In the genomic region with DNA sequence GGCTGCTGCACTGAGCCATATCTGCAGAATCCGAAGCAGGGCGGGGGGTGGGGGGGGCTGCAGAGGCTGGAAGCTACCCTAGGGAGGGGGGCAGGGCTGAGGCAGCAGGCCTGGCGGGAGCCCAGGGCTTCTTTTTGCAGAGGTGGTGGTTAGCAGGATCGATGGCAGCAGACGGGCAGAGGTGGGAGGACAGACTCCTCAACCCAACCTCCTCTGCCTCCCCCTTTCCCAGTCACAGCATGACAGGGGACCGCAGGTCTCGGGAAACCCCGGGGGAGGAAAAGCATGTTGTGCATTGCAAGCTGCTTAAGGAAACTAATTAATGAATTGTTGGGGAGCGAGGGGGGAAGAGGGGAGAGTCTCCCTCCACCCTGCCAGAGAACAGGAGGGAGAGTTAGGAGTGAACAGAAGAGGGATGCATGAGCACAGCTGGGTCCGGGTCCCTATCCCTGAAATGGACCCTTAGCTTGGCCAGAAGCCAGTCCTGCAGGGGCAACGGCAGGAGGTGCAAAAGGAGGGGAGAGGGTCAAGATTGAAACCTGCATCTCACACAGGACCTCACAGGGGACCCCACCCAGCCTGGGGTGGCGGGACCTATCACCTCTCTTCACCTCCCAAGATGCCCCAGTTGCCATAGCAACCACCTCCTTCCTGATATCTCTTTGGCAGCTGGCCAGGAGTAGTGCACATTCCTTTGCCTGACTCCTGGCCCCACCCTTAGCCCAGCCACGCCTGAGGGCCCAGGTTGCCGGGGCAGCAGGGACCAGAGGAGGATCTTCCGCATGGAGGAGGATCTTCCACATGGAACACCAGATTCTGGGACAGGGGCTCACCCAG, we compare ENCODE assay signal across 1 cellular context.
TF ChIP-seq lines count a peak whose summit lies in the region.

No MANE protein-coding gene starts in this region.

TF ChIP-seq in HEK293, 187 proteins besides CTCF, POLR2A, EP300 and RAD21 (continued from another document):
- TF ChIP-seq, protein P1, sequence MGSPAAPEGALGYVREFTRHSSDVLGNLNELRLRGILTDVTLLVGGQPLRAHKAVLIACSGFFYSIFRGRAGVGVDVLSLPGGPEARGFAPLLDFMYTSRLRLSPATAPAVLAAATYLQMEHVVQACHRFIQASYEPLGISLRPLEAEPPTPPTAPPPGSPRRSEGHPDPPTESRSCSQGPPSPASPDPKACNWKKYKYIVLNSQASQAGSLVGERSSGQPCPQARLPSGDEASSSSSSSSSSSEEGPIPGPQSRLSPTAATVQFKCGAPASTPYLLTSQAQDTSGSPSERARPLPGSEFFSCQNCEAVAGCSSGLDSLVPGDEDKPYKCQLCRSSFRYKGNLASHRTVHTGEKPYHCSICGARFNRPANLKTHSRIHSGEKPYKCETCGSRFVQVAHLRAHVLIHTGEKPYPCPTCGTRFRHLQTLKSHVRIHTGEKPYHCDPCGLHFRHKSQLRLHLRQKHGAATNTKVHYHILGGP (tag by site-specific recombination; IDR thresholded peaks at IDR 0.05): peak; percentile 51; the same call in 1 of the 2 replicates
- TF ChIP-seq ZNF514 (tag by site-specific recombination; IDR thresholded peaks at IDR 0.05): no peak
- no peak for TF ChIP-seq ZNF621 (tag by site-specific recombination; IDR thresholded peaks at IDR 0.05)
- no peak for TF ChIP-seq ZNF184 (tag by site-specific recombination; IDR thresholded peaks at IDR 0.05)
- TF ChIP-seq ZBTB48 (tag by site-specific recombination; IDR thresholded peaks at IDR 0.05): peak; percentile 94
- no peak for TF ChIP-seq ZSCAN5A (tag by site-specific recombination; IDR thresholded peaks at IDR 0.05)
- TF ChIP-seq ZBTB6 (tag by site-specific recombination; IDR thresholded peaks at IDR 0.05): no peak
- peak; percentile 23; the same call in 1 of the 2 replicates for TF ChIP-seq ZNF223 (tag by site-specific recombination; IDR thresholded peaks at IDR 0.05)
- TF ChIP-seq, protein P2, sequence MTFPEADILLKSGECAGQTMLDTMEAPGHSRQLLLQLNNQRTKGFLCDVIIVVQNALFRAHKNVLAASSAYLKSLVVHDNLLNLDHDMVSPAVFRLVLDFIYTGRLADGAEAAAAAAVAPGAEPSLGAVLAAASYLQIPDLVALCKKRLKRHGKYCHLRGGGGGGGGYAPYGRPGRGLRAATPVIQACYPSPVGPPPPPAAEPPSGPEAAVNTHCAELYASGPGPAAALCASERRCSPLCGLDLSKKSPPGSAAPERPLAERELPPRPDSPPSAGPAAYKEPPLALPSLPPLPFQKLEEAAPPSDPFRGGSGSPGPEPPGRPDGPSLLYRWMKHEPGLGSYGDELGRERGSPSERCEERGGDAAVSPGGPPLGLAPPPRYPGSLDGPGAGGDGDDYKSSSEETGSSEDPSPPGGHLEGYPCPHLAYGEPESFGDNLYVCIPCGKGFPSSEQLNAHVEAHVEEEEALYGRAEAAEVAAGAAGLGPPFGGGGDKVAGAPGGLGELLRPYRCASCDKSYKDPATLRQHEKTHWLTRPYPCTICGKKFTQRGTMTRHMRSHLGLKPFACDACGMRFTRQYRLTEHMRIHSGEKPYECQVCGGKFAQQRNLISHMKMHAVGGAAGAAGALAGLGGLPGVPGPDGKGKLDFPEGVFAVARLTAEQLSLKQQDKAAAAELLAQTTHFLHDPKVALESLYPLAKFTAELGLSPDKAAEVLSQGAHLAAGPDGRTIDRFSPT (tag by site-specific recombination; IDR thresholded peaks at IDR 0.05): peak; percentile 65
- TF ChIP-seq, protein P3, sequence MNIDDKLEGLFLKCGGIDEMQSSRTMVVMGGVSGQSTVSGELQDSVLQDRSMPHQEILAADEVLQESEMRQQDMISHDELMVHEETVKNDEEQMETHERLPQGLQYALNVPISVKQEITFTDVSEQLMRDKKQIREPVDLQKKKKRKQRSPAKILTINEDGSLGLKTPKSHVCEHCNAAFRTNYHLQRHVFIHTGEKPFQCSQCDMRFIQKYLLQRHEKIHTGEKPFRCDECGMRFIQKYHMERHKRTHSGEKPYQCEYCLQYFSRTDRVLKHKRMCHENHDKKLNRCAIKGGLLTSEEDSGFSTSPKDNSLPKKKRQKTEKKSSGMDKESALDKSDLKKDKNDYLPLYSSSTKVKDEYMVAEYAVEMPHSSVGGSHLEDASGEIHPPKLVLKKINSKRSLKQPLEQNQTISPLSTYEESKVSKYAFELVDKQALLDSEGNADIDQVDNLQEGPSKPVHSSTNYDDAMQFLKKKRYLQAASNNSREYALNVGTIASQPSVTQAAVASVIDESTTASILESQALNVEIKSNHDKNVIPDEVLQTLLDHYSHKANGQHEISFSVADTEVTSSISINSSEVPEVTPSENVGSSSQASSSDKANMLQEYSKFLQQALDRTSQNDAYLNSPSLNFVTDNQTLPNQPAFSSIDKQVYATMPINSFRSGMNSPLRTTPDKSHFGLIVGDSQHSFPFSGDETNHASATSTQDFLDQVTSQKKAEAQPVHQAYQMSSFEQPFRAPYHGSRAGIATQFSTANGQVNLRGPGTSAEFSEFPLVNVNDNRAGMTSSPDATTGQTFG (tag by site-specific recombination; IDR thresholded peaks at IDR 0.05; ENCODE audit: borderline replicate concordance): no peak; the same call in 1 of the 2 replicates
- TF ChIP-seq OVOL3 (tag by site-specific recombination; IDR thresholded peaks at IDR 0.05): no peak
- TF ChIP-seq, protein P4, sequence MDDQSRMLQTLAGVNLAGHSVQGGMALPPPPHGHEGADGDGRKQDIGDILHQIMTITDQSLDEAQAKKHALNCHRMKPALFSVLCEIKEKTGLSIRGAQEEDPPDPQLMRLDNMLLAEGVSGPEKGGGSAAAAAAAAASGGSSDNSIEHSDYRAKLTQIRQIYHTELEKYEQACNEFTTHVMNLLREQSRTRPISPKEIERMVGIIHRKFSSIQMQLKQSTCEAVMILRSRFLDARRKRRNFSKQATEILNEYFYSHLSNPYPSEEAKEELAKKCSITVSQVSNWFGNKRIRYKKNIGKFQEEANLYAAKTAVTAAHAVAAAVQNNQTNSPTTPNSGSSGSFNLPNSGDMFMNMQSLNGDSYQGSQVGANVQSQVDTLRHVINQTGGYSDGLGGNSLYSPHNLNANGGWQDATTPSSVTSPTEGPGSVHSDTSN (CRISPR knock-in tag; IDR thresholded peaks at IDR 0.05): no peak
- no peak for TF ChIP-seq ZNF37A (tag by site-specific recombination; IDR thresholded peaks at IDR 0.05)
- TF ChIP-seq ZNF112 (tag by site-specific recombination; IDR thresholded peaks at IDR 0.05): no peak; the same call in 1 of the 2 replicates
- TF ChIP-seq ZFHX2 (tag by site-specific recombination; conservative IDR thresholded peaks at IDR 0.05): peak; percentile 98
